1 cellular context compared by ENCODE assay signal in genomic region chr10:32954545-32955298, GRCh38.
TF ChIP-seq lines count a peak whose summit lies in the region.

No MANE protein-coding gene starts in this region.

TF ChIP-seq in A549, 52 proteins besides CTCF, POLR2A, EP300 and RAD21 (continued from another document):
- no peak for TF ChIP-seq ESRRA (IDR thresholded peaks at IDR 0.05; ENCODE audit: borderline replicate concordance, low read length)
